12 cellular contexts compared by ENCODE assay signal in genomic region chr19:42424345-42424707, GRCh38. TPM values are rescaled to one million over a fixed set of nuclear protein-coding genes. Genes with fewer than 3 reads are reported as not detected.
A peak's percentile ranks its signal among the peaks of the same experiment; 100 is the strongest.
DNase-seq lines count a peak whose midpoint lies in the region; ATAC-seq, FAIRE-seq and TF ChIP-seq lines count a peak whose summit lies in the region.
"Had no signal": no experiment of that assay in that cellular context is flagged by ENCODE, and none has a peak within 500 bp of the region (broad histone marks: within the 10 kb centered on the region; RNA-seq: fewer than 3 reads in every experiment).

No MANE protein-coding gene starts in this region.

- H3K4me2 ChIP-seq in A549 (peak overlapping the region; percentile 81; the same call in 2 of the 3 replicates), IMR-90 (ENCODE audit: low read depth, low read length) (no peak overlapping the region; the same call in 1 of the 2 replicates)

- WGBS in A549 (ENCODE audit: missing lambda C conversion rate), result 90% methylated on average over 15 of the region's 15 CpGs
- WGBS in IMR-90 (ENCODE audit: extremely low coverage in 2 of 2, insufficient read length in 1 of 2), 2 experiments, result 55% methylated on average over 10 of the region's 15 CpGs; no CpG with 5 or more reads in 1 of the 2 experiments

- H2BK15ac ChIP-seq in IMR-90 (ENCODE audit: low read depth, low read length), result no peak overlapping the region

- 0 out of 2 replicates have a peak overlapping the region, but pooled peaks have one; percentile 28 for H3K14ac ChIP-seq in IMR-90 (replicated peaks; ENCODE audit: low read depth, low read length)

- no peak overlapping the region for H3K18ac ChIP-seq in IMR-90 (ENCODE audit: low read depth, low read length)

- TF ChIP-seq RAD21 in A549 (conservative IDR thresholded peaks at IDR 0.05 in 1 of 2, IDR thresholded peaks at IDR 0.05 in 1 of 2) (no peak), IMR-90 (IDR thresholded peaks at IDR 0.05; ENCODE audit: low read length) (no peak)

- no peak overlapping the region for H3K23ac ChIP-seq in IMR-90 (ENCODE audit: low read depth, low read length)

- TF ChIP-seq CTCF in A549 (IDR thresholded peaks at IDR 0.05) (no peak), IMR-90 (conservative IDR thresholded peaks at IDR 0.05; ENCODE audit: low read depth, low read length) (no peak)

- in situ Hi-C loops in IMR-90 (cut with MboI; ENCODE audit: low sequenced_read_pairs), result no loop called here

- no peak overlapping the region for H3K56ac ChIP-seq in IMR-90 (ENCODE audit: extremely low read depth, insufficient read depth, low read length)

- H2BK5ac ChIP-seq in IMR-90 (ENCODE audit: low read depth, low read length, poor library complexity, severe bottlenecking), result no peak overlapping the region

- BruUV-seq in IMR-90 (replicated peaks; lab: Mats Ljungman, UMichigan), result no TSS peak

- peaks cover 3% of the 10 kb centered on the region for H3K36me3 Mint-ChIP-seq in central memory CD8-positive, alpha-beta T cell (ENCODE audit: insufficient read depth)
- H3K36me3 Mint-ChIP-seq in naive thymus-derived CD8-positive, alpha-beta T cell, result no peaks in the 10 kb centered on the region

- no peaks in the 10 kb centered on the region for H3K36me3 ChIP-seq in IMR-90 (ENCODE audit: control insufficient read depth, insufficient read depth, low read length)
- H3K36me3 ChIP-seq: left lung had no signal

- peak overlapping the region; percentile 55 to 84; a peak in 2 of 4 replicates for H4K8ac ChIP-seq in IMR-90 (ENCODE audit: low read depth in 2 of 2, low read length in 2 of 2)

- H2BK120ac ChIP-seq in IMR-90 (ENCODE audit: low read depth, low read length), result no peak overlapping the region

- H3K4me1 ChIP-seq in A549 (peaks cover 18% of the 10 kb centered on the region), IMR-90 (ENCODE audit: control insufficient read depth, insufficient read depth, low read length) (peaks cover 9% of the 10 kb centered on the region)

- peak overlapping the region; percentile 50 for H2AK9ac ChIP-seq in IMR-90 (replicated peaks; ENCODE audit: low read depth, low read length, poor library complexity)

- H2AFZ ChIP-seq in IMR-90 (replicated peaks; ENCODE audit: low read length, poor library complexity), result peak overlapping the region; percentile 96

- no peaks in the 10 kb centered on the region for H3K9me3 Mint-ChIP-seq in central memory CD8-positive, alpha-beta T cell
- H3K9me3 Mint-ChIP-seq in naive thymus-derived CD8-positive, alpha-beta T cell, result no peaks in the 10 kb centered on the region

- no peak for TF ChIP-seq POLR2A in A549 (IDR thresholded peaks at IDR 0.05; ENCODE audit: low read length)
- TF ChIP-seq POLR2A in IMR-90 (IDR thresholded peaks at IDR 0.05; ENCODE audit: low read depth, low read length), result no peak

- peak overlapping the region; percentile 16 for H3K27ac Mint-ChIP-seq in central memory CD8-positive, alpha-beta T cell (ENCODE audit: low read depth)
- H3K27ac Mint-ChIP-seq in naive thymus-derived CD8-positive, alpha-beta T cell, result peak overlapping the region in 6 of 10 donors; percentile 14 to 96 (median 94)

- intact Hi-C loops in IMR-90 (cut with micrococcal nuclease), result no loop called here

- peaks cover 46% of the 10 kb centered on the region for H3K4me1 Mint-ChIP-seq in central memory CD8-positive, alpha-beta T cell
- H3K4me1 Mint-ChIP-seq in naive thymus-derived CD8-positive, alpha-beta T cell, result peaks cover 35 to 50% (median 44%) of the 10 kb centered on the region in 4 donors

- 0 out of 2 replicates have a peak overlapping the region, but pooled peaks have one; percentile 4 for H3K4ac ChIP-seq in IMR-90 (ENCODE audit: low read depth, low read length)

- H3K9me3 ChIP-seq in A549 (no peaks in the 10 kb centered on the region), IMR-90 (ENCODE audit: control insufficient read depth, insufficient read depth, low read length) (no peaks in the 10 kb centered on the region)
- H3K9me3 ChIP-seq: left lung had no signal

- H3K27me3 Mint-ChIP-seq in central memory CD8-positive, alpha-beta T cell, result no peaks in the 10 kb centered on the region
- H3K27me3 Mint-ChIP-seq in naive thymus-derived CD8-positive, alpha-beta T cell, result no peaks in the 10 kb centered on the region

- H3K4me3 ChIP-seq in A549 (no peak overlapping the region), IMR-90 (ENCODE audit: insufficient read depth, low read depth, low read length) (peak overlapping the region; percentile 64; the same call in 1 of the 2 replicates)

- no peak for FAIRE-seq in A549 (lab: Jason Lieb, UNC)
- FAIRE-seq: D721Med, endometrium had no signal

- dilution Hi-C loops in IMR-90 (cut with HindIII; ENCODE audit: low sequenced_read_pairs, unreplicated experiment), result no loop called here

- H4K5ac ChIP-seq in IMR-90 (ENCODE audit: low read depth, low read length), result no peak overlapping the region

- POLR2A ChIA-PET in A549 (lab: Yijun Ruan, JAX), result no interaction called here
- POLR2A ChIA-PET in IMR-90 (lab: Charles Lee; ENCODE audit: unreplicated experiment), result no interaction called here
- POLR2A ChIA-PET in naive thymus-derived CD8-positive, alpha-beta T cell (lab: Charles Lee), result interaction anchor here (0.7 to 1.8 kb wide), 3 partner anchors 21 to 28 kb away, joined by 3 to 13 read pairs (median 3); no protein-coding TSS in a partner anchor

- no peak for TF ChIP-seq EP300 in A549 (IDR thresholded peaks at IDR 0.05)

- CTCF ChIA-PET in A549 (lab: Yijun Ruan, JAX), result interaction anchor here (0.5 to 7.6 kb wide), 12 partner anchors 9 to 895 kb away, joined by 3 to 74 read pairs (median 4); partner anchors contain the start of gene CXCL17
- CTCF ChIA-PET in IMR-90 (lab: Yijun Ruan, JAX), result interaction anchor here (0.9 to 2.4 kb wide), 3 partner anchors 9 to 24 kb away, joined by 3 to 8 read pairs (median 4); no protein-coding TSS in a partner anchor

- DNase-seq in A549 (ENCODE audit: low read depth in 1 of 2, low spot score in 1 of 2), result no peak
- no peak for DNase-seq in IMR-90
- DNase-seq in central memory CD8-positive, alpha-beta T cell (ENCODE audit: low spot score in 2 of 2), result no peak
- DNase-seq in naive thymus-derived CD8-positive, alpha-beta T cell, result no peak
- DNase-seq in MV-4-11 (lab: John Stamatoyannopoulos, UW), result no peak
- no peak for DNase-seq in stimulated activated CD8-positive, alpha-beta memory T cell treated with anti-CD3 and anti-CD28 coated beads, Interleukin-4, amount 100 ng/mL, for 48 hours

- no peak overlapping the region for H2BK20ac ChIP-seq in IMR-90 (ENCODE audit: low read depth, low read length)

- H3K9ac ChIP-seq in IMR-90 (ENCODE audit: low read depth, low read length), result no peak overlapping the region

- H3K27ac ChIP-seq in A549, result no peak overlapping the region
- no peak overlapping the region for H3K27ac ChIP-seq in IMR-90 (ENCODE audit: insufficient read depth, low read length)

- H3K79me1 ChIP-seq in IMR-90 (ENCODE audit: low read depth in 1 of 2, low read length in 2 of 2), result peaks cover 4 to 19% of the 10 kb centered on the region in 2 experiments; a peak in 2 of 4 replicates

- H4K20me1 ChIP-seq in IMR-90 (ENCODE audit: insufficient read depth, low read length), result peaks cover 11% of the 10 kb centered on the region; the same call in 1 of the 2 replicates

- ATAC-seq in A549 (no peak; a peak in 1 of 6 replicates), IMR-90 (ENCODE audit: low read depth) (no peak), GM19324 (IDR thresholded peaks at IDR 0.05; ENCODE audit: low FRiP score, unreplicated experiment) (no peak), GM21367 (IDR thresholded peaks at IDR 0.05; ENCODE audit: unreplicated experiment) (no peak)
- no peak for ATAC-seq in central memory CD8-positive, alpha-beta T cell (replicated peaks; ENCODE audit: extremely low read depth, poor library complexity, severe bottlenecking)
- no peak for ATAC-seq in naive thymus-derived CD8-positive, alpha-beta T cell

- no peak overlapping the region for H2AK5ac ChIP-seq in IMR-90 (ENCODE audit: low read depth, low read length)

- no peak overlapping the region for H4K91ac ChIP-seq in IMR-90 (ENCODE audit: insufficient read depth, low read depth, low read length)

- H3K9me1 ChIP-seq in IMR-90 (ENCODE audit: insufficient read depth, low read length), result peaks cover 11% of the 10 kb centered on the region

- H3K27me3 ChIP-seq in IMR-90 (ENCODE audit: control insufficient read depth, insufficient read depth, low read length), result no peaks in the 10 kb centered on the region

- peak overlapping the region; percentile 97 for H3K4me3 Mint-ChIP-seq in central memory CD8-positive, alpha-beta T cell
- H3K4me3 Mint-ChIP-seq in naive thymus-derived CD8-positive, alpha-beta T cell, result peak overlapping the region; percentile 94 to 100 (median 97)

RNA-seq across cellular contexts. Expression of gene LIPE, which starts 2.9 kb away (rescaled TPM):
- polyA plus RNA-seq in A549 (2011; rRNA removed) (1.6 and 2.6 TPM in 2 replicates), A549 (2017; fragmentation: RNase III; extraction: RNeasy Plus Mini Kit Qiagen cat#74134 plus additional on column Dnase treatment) (2.5 to 3.2 TPM (median 2.7 TPM) in 3 replicates), IMR-90 (2012; rRNA removed) (5.4 and 5.9 TPM in 2 replicates)
- 4.3 and 6.6 TPM in 2 replicates for polyA plus RNA-seq in A549 (2012; cell fraction: cytosol; rRNA removed)
- 8.5 and 10.1 TPM in 2 replicates for polyA plus RNA-seq in A549 (2012; cell fraction: nucleus; rRNA removed)
- polyA minus RNA-seq in A549 (2011; rRNA and poly(A)+ RNA removed), result 2.3 and 3.4 TPM in 2 replicates
- total RNA-seq in IMR-90 (2012; rRNA removed), result 0.83 and 1.1 TPM in 2 replicates
- polyA plus RNA-seq in IMR-90 (2012; cell fraction: cytosol; rRNA removed), result 3.2 and 4.7 TPM in 2 replicates
- 2.2 and 7.5 TPM in 2 replicates for polyA plus RNA-seq in IMR-90 (2012; cell fraction: nucleus; rRNA removed; ENCODE audit: low replicate concordance)
- total RNA-seq in naive thymus-derived CD8-positive, alpha-beta T cell, result 10 to 100 TPM; 29.5 TPM
- 1 to 10 TPM; 4.2 to 9.6 (median 8.0) TPM for polyA plus RNA-seq in naive thymus-derived CD8-positive, alpha-beta T cell

RNA-seq across cellular contexts. Expression of gene CXCL17, which starts 18.4 kb away (rescaled TPM):
- polyA plus RNA-seq in A549 (2011; rRNA removed), result 0.13 and 0.14 TPM in 2 replicates
- polyA plus RNA-seq in A549 (2012; cell fraction: cytosol; rRNA removed), result 0.08 and 0.09 TPM in 2 replicates
- polyA plus RNA-seq in A549 (2012; cell fraction: nucleus; rRNA removed), result not detected in 2 replicates
- polyA plus RNA-seq in A549 (2017; fragmentation: RNase III; extraction: RNeasy Plus Mini Kit Qiagen cat#74134 plus additional on column Dnase treatment), result not detected in 3 replicates
- polyA minus RNA-seq in A549 (2011; rRNA and poly(A)+ RNA removed), result not detected in 2 replicates
- total RNA-seq in IMR-90 (2012; rRNA removed), result not detected in 2 replicates
- polyA plus RNA-seq in IMR-90 (2012; rRNA removed), result not detected in 2 replicates
- polyA plus RNA-seq in IMR-90 (2012; cell fraction: cytosol; rRNA removed), result not detected in 2 replicates
- not detected in 2 replicates for polyA plus RNA-seq in IMR-90 (2012; cell fraction: nucleus; rRNA removed; ENCODE audit: low replicate concordance)
- total RNA-seq in naive thymus-derived CD8-positive, alpha-beta T cell, result not detected
- polyA plus RNA-seq in naive thymus-derived CD8-positive, alpha-beta T cell, result not detected
- total RNA-seq: LHCN-M2 had no signal

RNA-seq across cellular contexts. Expression of gene CNFN, which starts 34.2 kb away (rescaled TPM):
- polyA plus RNA-seq in A549 (2011; rRNA removed) (5.1 and 11.9 TPM in 2 replicates), A549 (2017; fragmentation: RNase III; extraction: RNeasy Plus Mini Kit Qiagen cat#74134 plus additional on column Dnase treatment) (33.2 to 44.6 TPM (median 33.6 TPM) in 3 replicates), IMR-90 (2012; rRNA removed) (1.0 and 1.2 TPM in 2 replicates)
- 39.9 and 41.0 TPM in 2 replicates for polyA plus RNA-seq in A549 (2012; cell fraction: cytosol; rRNA removed)
- polyA plus RNA-seq in A549 (2012; cell fraction: nucleus; rRNA removed), result 23.1 and 33.3 TPM in 2 replicates
- 1.4 and 5.2 TPM in 2 replicates for polyA minus RNA-seq in A549 (2011; rRNA and poly(A)+ RNA removed)
- not detected in 2 replicates for total RNA-seq in IMR-90 (2012; rRNA removed)
- not detected in 2 replicates for polyA plus RNA-seq in IMR-90 (2012; cell fraction: cytosol; rRNA removed)
- polyA plus RNA-seq in IMR-90 (2012; cell fraction: nucleus; rRNA removed; ENCODE audit: low replicate concordance), result 0.23 TPM in 1 of 2 replicates, not detected in the other
- total RNA-seq in naive thymus-derived CD8-positive, alpha-beta T cell, result not detected
- polyA plus RNA-seq in naive thymus-derived CD8-positive, alpha-beta T cell, result under 1 TPM; 0.44 to 0.88 (median 0.68) TPM
- total RNA-seq: LHCN-M2 had no signal
